Comparison of ENCODE assay signal across 8 cellular contexts in genomic region chr21:39348040-39348354, GRCh38. TPM values are rescaled to one million over a fixed set of nuclear protein-coding genes. Genes with fewer than 3 reads are reported as not detected.
DNase-seq lines count a peak whose midpoint lies in the region; ATAC-seq, FAIRE-seq and TF ChIP-seq lines count a peak whose summit lies in the region.

No MANE protein-coding gene starts in this region.

- 1% methylated on average over 11 of the region's 11 CpGs for WGBS in lower leg skin, 2 donors
- 1% methylated on average over 11 of the region's 11 CpGs for WGBS in urinary bladder

- ATAC-seq in DND-41 (ENCODE audit: insufficient read depth, low read depth), result peak; percentile 0; the same call in 1 of the 3 replicates
- ATAC-seq in HG03354 (IDR thresholded peaks at IDR 0.05; ENCODE audit: poor library complexity, severe bottlenecking, unreplicated experiment), result peak; percentile 9
- no peak for ATAC-seq in GM18520 (IDR thresholded peaks at IDR 0.05; ENCODE audit: unreplicated experiment)

- H3K4me1 ChIP-seq in DND-41 (ENCODE audit: insufficient read depth, low read length) (peaks cover 44% of the 10 kb centered on the region), astrocyte (ENCODE audit: insufficient read depth, low read length) (peaks cover 20% of the 10 kb centered on the region), urinary bladder (ENCODE audit: insufficient read depth) (no peaks in the 10 kb centered on the region)

- H3K4me2 ChIP-seq in DND-41 (ENCODE audit: insufficient read depth, low read length) (peak overlapping the region; percentile 81), astrocyte (ENCODE audit: low read length) (peak overlapping the region; percentile 90)

- H3K27ac ChIP-seq in DND-41 (ENCODE audit: low read length) (peak overlapping the region; percentile 95), astrocyte (ENCODE audit: low read depth, low read length) (peak overlapping the region; percentile 91), urinary bladder (ENCODE audit: low read depth) (peak overlapping the region; percentile 98)

- no peaks in the 10 kb centered on the region for H3K9me3 Mint-ChIP-seq in astrocyte (ENCODE audit: unreplicated experiment)

- H3K27ac Mint-ChIP-seq in astrocyte (ENCODE audit: unreplicated experiment), result peak overlapping the region; percentile 62

- intact Hi-C loops in lower leg skin (cut with DNase I; ENCODE audit: low total_unique reads), result no loop called here

- H3K9me3 ChIP-seq in DND-41 (ENCODE audit: insufficient read depth, low read length, severe bottlenecking) (no peaks in the 10 kb centered on the region), astrocyte (ENCODE audit: insufficient read depth, low read depth, low read length) (no peaks in the 10 kb centered on the region)

- no peak for TF ChIP-seq POLR2A in lower leg skin (IDR thresholded peaks at IDR 0.05)

- H2AFZ ChIP-seq in DND-41 (ENCODE audit: low read depth, low read length) (peak overlapping the region; percentile 77), astrocyte (ENCODE audit: low read depth, low read length) (peak overlapping the region; percentile 27)

- peaks cover 41% of the 10 kb centered on the region for H4K20me1 ChIP-seq in DND-41 (ENCODE audit: insufficient read depth, low read length)
- peaks cover 52% of the 10 kb centered on the region for H4K20me1 ChIP-seq in astrocyte (ENCODE audit: insufficient read depth, low read length)

- H3K27me3 ChIP-seq in DND-41 (ENCODE audit: insufficient read depth, low read length, poor library complexity) (no peaks in the 10 kb centered on the region), astrocyte (ENCODE audit: insufficient read depth, low read length) (no peaks in the 10 kb centered on the region)

- no peak for FAIRE-seq in astrocyte (lab: Jason Lieb, UNC)

- H3K9ac ChIP-seq in DND-41 (ENCODE audit: low read depth, low read length) (peak overlapping the region; percentile 96), astrocyte (ENCODE audit: low read length) (peak overlapping the region; percentile 99)

- H3K4me3 ChIP-seq in DND-41 (ENCODE audit: low read depth in 1 of 2, low read length in 2 of 2) (peak overlapping the region; percentile 88 to 97), astrocyte (ENCODE audit: insufficient read depth, low read depth, low read length) (peak overlapping the region; percentile 94), lower leg skin (ENCODE audit: low read depth, poor library complexity, severe bottlenecking) (peak overlapping the region; percentile 73), urinary bladder (ENCODE audit: low read depth, low read length) (peak overlapping the region; percentile 94)

- TF ChIP-seq CTCF in DND-41 (IDR thresholded peaks at IDR 0.05; ENCODE audit: borderline replicate concordance, extremely low read depth, low read length, poor library complexity, severe bottlenecking) (no peak), astrocyte (IDR thresholded peaks at IDR 0.05; ENCODE audit: insufficient read depth, low read depth, low read length) (no peak), lower leg skin (IDR thresholded peaks at IDR 0.05) (no peak)

- DNase-seq in DND-41 (no peak), astrocyte (ENCODE audit: low read depth) (no peak), lower leg skin (ENCODE audit: low spot score in 2 of 2) (no peak), activated gamma-delta T cell treated with Interleukin-2 at 50 U/mL for 16 hours (no peak), dedifferentiated amniotic fluid mesenchymal stem cell (ENCODE audit: extremely low spot score) (no peak)

- H3K36me3 ChIP-seq in DND-41 (ENCODE audit: insufficient read depth, low read length) (peaks cover 53% of the 10 kb centered on the region), astrocyte (ENCODE audit: insufficient read depth, low read length) (peaks cover 35% of the 10 kb centered on the region), urinary bladder (ENCODE audit: insufficient read depth) (peaks cover 5% of the 10 kb centered on the region)

- H3K4me1 Mint-ChIP-seq in astrocyte (ENCODE audit: low read depth, unreplicated experiment), result peaks cover 15% of the 10 kb centered on the region

- H3K27me3 Mint-ChIP-seq in astrocyte (ENCODE audit: low read depth, unreplicated experiment), result no peaks in the 10 kb centered on the region

- peak overlapping the region; percentile 88 for H3K4me3 Mint-ChIP-seq in astrocyte (ENCODE audit: unreplicated experiment)

- peaks cover 11% of the 10 kb centered on the region for H3K36me3 Mint-ChIP-seq in astrocyte (ENCODE audit: low read depth, unreplicated experiment)

- H3K79me2 ChIP-seq in DND-41 (ENCODE audit: insufficient read depth, low read length), result peaks cover 64% of the 10 kb centered on the region
- H3K79me2 ChIP-seq in astrocyte (ENCODE audit: insufficient read depth, low read length), result peaks cover 48% of the 10 kb centered on the region

RNA-seq across cellular contexts. Expression of gene HMGN1, which starts 0.9 kb away (rescaled TPM):
- 259 and 272 TPM in 2 replicates for total RNA-seq in astrocyte
- total RNA-seq in lower leg skin, result 100 to 1,000 TPM; 103 to 126 (median 111) TPM
- 239 TPM for total RNA-seq in urinary bladder
- polyA plus RNA-seq in urinary bladder, result 108 TPM

RNA-seq across cellular contexts. Expression of gene BRWD1, which starts 34.6 kb away (rescaled TPM):
- total RNA-seq in astrocyte (28.0 and 28.1 TPM in 2 replicates), lower leg skin (10 to 100 TPM; 42.2 to 57.2 (median 52.6) TPM), urinary bladder (195 TPM)
- polyA plus RNA-seq in urinary bladder, result 19.5 TPM
